In the genomic region with DNA sequence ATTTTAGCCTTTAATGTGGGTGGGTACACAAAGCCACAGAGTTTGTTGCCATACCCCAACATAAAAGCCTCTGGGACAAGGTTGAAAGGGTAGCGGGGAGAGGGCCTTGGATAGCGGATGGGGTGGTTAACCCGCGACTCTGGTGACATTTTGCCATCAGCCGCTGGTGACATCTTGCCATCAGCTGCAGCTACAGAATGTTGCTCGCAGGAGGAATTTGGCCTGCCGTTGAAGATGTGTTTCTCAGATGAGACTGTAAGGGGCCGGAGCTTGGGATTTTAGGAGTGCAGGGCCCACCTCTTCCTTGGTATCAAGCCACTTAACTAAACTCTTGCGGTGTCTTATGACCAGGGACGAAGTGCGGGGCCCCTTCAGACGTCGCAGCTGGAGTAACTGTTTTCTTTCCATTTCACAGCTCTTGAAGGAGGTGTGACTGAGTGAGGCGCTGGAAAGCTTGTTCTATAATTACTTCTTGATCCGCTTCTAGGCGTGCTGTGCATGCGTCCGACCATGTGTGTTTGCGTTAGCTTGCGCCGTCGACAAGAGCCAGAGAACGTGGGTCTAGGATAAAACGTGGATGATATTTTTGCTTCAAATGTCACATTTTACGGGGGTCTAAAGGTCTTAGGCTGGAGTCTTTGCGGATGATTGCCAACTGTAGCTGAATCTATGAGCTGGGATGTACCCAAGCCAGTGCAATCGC, we compare ENCODE assay signal across 8 cellular contexts. TPM values are rescaled to one million over a fixed set of nuclear protein-coding genes. Genes with fewer than 3 reads are reported as not detected.
DNase-seq lines count a peak whose midpoint lies in the region; ATAC-seq and TF ChIP-seq lines count a peak whose summit lies in the region.

No MANE protein-coding gene starts in this region.

- H3K27me3 Mint-ChIP-seq in chondrocyte (ENCODE audit: low read depth), result no peaks in the 10 kb centered on the region

- peaks cover 11% of the 10 kb centered on the region for H3K36me3 Mint-ChIP-seq in chondrocyte (ENCODE audit: low read depth)

- H3K27me3 ChIP-seq in ACC112 (ENCODE audit: insufficient read depth, low read length) (peaks cover 68% of the 10 kb centered on the region), mucosa of stomach (ENCODE audit: control insufficient read depth, insufficient read depth, low read length) (no peaks in the 10 kb centered on the region)

- H3K4me3 ChIP-seq in ACC112 (ENCODE audit: low read depth, low read length) (peak overlapping the region; percentile 79), mucosa of stomach (ENCODE audit: low read length) (peak overlapping the region; percentile 11)

- H3K4me1 ChIP-seq in ACC112 (ENCODE audit: control insufficient read depth, insufficient read depth, low read length, unreplicated experiment) (no peaks in the 10 kb centered on the region), mucosa of stomach (ENCODE audit: control insufficient read depth, insufficient read depth, low read length) (peaks cover 24% of the 10 kb centered on the region)

- no peak for TF ChIP-seq CTCF in chondrocyte (IDR thresholded peaks at IDR 0.05)

- peaks cover 10% of the 10 kb centered on the region for H3K9me3 Mint-ChIP-seq in chondrocyte (ENCODE audit: low read depth)

- ATAC-seq in HG03378 (IDR thresholded peaks at IDR 0.05; ENCODE audit: unreplicated experiment) (peak; percentile 3), GM21526 (IDR thresholded peaks at IDR 0.05; ENCODE audit: low FRiP score, unreplicated experiment) (no peak), GM19395 (IDR thresholded peaks at IDR 0.05; ENCODE audit: unreplicated experiment) (no peak)

- H3K27ac Mint-ChIP-seq in chondrocyte (ENCODE audit: unreplicated experiment), result no peak overlapping the region

- no peaks in the 10 kb centered on the region for H3K9me3 ChIP-seq in mucosa of stomach (ENCODE audit: control insufficient read depth, low read length)

- no peak overlapping the region for H3K27ac ChIP-seq in ACC112 (ENCODE audit: low read depth, low read length)

- H3K36me3 ChIP-seq in ACC112 (ENCODE audit: insufficient read depth, low read length), result no peaks in the 10 kb centered on the region
- H3K36me3 ChIP-seq in mucosa of stomach (ENCODE audit: control insufficient read depth, insufficient read depth, low read length), result no peaks in the 10 kb centered on the region

- H2AFZ ChIP-seq in ACC112 (ENCODE audit: low read length, unreplicated experiment), result peak overlapping the region; percentile 71

- peak overlapping the region; percentile 83 for H3K4me3 Mint-ChIP-seq in chondrocyte (ENCODE audit: unreplicated experiment)

- peak overlapping the region; percentile 23 for H3K9ac ChIP-seq in mucosa of stomach (ENCODE audit: low read length)

- H3K79me2 ChIP-seq in ACC112 (ENCODE audit: control insufficient read depth, insufficient read depth, low read length, unreplicated experiment), result no peaks in the 10 kb centered on the region

- peaks cover 42% of the 10 kb centered on the region for H3K4me1 Mint-ChIP-seq in chondrocyte (ENCODE audit: low read depth)

- DNase-seq in chondrocyte (ENCODE audit: low spot score) (no peak), NCI-H1092 treated with DMSO at 0.1 percent for 48 hours (lab: John Stamatoyannopoulos, UW) (no peak), NCI-H774 (lab: John Stamatoyannopoulos, UW) (no peak)

RNA-seq across cellular contexts. Expression of gene RASL11B, which starts 0.8 kb away (rescaled TPM):
- 6.5 to 30.5 TPM (median 8.1 TPM) in 3 replicates for total RNA-seq in chondrocyte
